ENCODE assay signal across 8 cellular contexts in genomic region chr22:36238348-36239149, GRCh38. TPM values are rescaled to one million over a fixed set of nuclear protein-coding genes. Genes with fewer than 3 reads are reported as not detected.
DNase-seq lines count a peak whose midpoint lies in the region; ATAC-seq, FAIRE-seq and TF ChIP-seq lines count a peak whose summit lies in the region.

No MANE protein-coding gene starts in this region.

- no peak for TF ChIP-seq CTCF in astrocyte of the cerebellum (IDR thresholded peaks at IDR 0.05; ENCODE audit: low read depth, low read length, missing control alignments)
- no peak for TF ChIP-seq CTCF in keratinocyte (optimal IDR thresholded peaks at IDR 0.05 in 1 of 3, IDR thresholded peaks at IDR 0.05 in 1 of 3, conservative IDR thresholded peaks at IDR 0.05 in 1 of 3; ENCODE audit: extremely low read depth in 1 of 3, insufficient read depth in 2 of 3, low read length in 3 of 3)

- H3K27me3 ChIP-seq in keratinocyte (ENCODE audit: control insufficient read depth, extremely low read depth, insufficient read depth, low read length): no peaks in the 10 kb centered on the region
- H3K27me3 ChIP-seq in subcutaneous abdominal adipose tissue (ENCODE audit: control insufficient read depth in 5 of 5, insufficient read depth in 4 of 5, low read length in 5 of 5): no peaks in the 10 kb centered on the region

- peak; percentile 87 for FAIRE-seq in keratinocyte (lab: Jason Lieb, UNC)

- in situ Hi-C loops in astrocyte of the cerebellum (cut with HindIII; ENCODE audit: low sequenced_read_pairs): no loop called here

- H3K36me3 ChIP-seq in ES-I3 (ENCODE audit: insufficient read depth, low read length) (no peaks in the 10 kb centered on the region), KOPT-K1 (ENCODE audit: insufficient read depth, low read length) (peaks cover 34% of the 10 kb centered on the region), keratinocyte (ENCODE audit: control insufficient read depth in 2 of 2, extremely low read depth in 1 of 2, insufficient read depth in 2 of 2, low read length in 2 of 2) (peaks cover 0 to 3% of the 10 kb centered on the region in 2 experiments), subcutaneous abdominal adipose tissue (ENCODE audit: control insufficient read depth in 5 of 5, insufficient read depth in 5 of 5, low read length in 5 of 5) (peaks cover 3 to 18% (median 7%) of the 10 kb centered on the region in 5 donors)

- H3K79me2 ChIP-seq in keratinocyte (ENCODE audit: control insufficient read depth, insufficient read depth, low read length): peaks cover 18% of the 10 kb centered on the region

- H3K4me1 ChIP-seq in ES-I3 (ENCODE audit: insufficient read depth, low read length) (peaks cover 6% of the 10 kb centered on the region; the same call in 1 of the 2 replicates), keratinocyte (ENCODE audit: control insufficient read depth, extremely low read depth, insufficient read depth, low read length) (peaks cover 16% of the 10 kb centered on the region), subcutaneous abdominal adipose tissue (ENCODE audit: control insufficient read depth in 5 of 5, insufficient read depth in 5 of 5, low read length in 5 of 5) (peaks cover 2 to 53% (median 52%) of the 10 kb centered on the region in 5 donors)

- peak overlapping the region; percentile 48 for H3K9ac ChIP-seq in ES-I3 (ENCODE audit: low read depth, low read length)
- peak overlapping the region; percentile 78 for H3K9ac ChIP-seq in keratinocyte (ENCODE audit: control insufficient read depth, extremely low read depth, insufficient read depth, low read length)
- H3K9ac ChIP-seq in subcutaneous abdominal adipose tissue (ENCODE audit: low read length in 5 of 5): peak overlapping the region; percentile 70 to 96 (median 88)

- H4K20me1 ChIP-seq in keratinocyte (ENCODE audit: control insufficient read depth, extremely low read depth, insufficient read depth, low read length): no peaks in the 10 kb centered on the region

- H2AFZ ChIP-seq in keratinocyte (ENCODE audit: control insufficient read depth, low read length): peak overlapping the region; percentile 72

- no peaks in the 10 kb centered on the region for H3K9me1 ChIP-seq in keratinocyte (ENCODE audit: control insufficient read depth, extremely low read depth, insufficient read depth, low read length)

- no peak for DNase-seq in astrocyte of the cerebellum (ENCODE audit: low read depth)
- DNase-seq in keratinocyte (ENCODE audit: low read depth, low spot score): no peak
- DNase-seq in HCEC 1CT: no peak

- no peaks in the 10 kb centered on the region; the same call in none of the 2 replicates for H3K9me3 ChIP-seq in ES-I3 (ENCODE audit: control insufficient read depth, insufficient read depth, low read length)
- no peaks in the 10 kb centered on the region for H3K9me3 ChIP-seq in KOPT-K1 (ENCODE audit: insufficient read depth, low read length, poor library complexity, severe bottlenecking)
- H3K9me3 ChIP-seq in keratinocyte (ENCODE audit: control insufficient read depth, low read depth, low read length): no peaks in the 10 kb centered on the region
- peaks cover 0 to 3% (median 0%) of the 10 kb centered on the region in 5 donors for H3K9me3 ChIP-seq in subcutaneous abdominal adipose tissue (ENCODE audit: control insufficient read depth in 5 of 5, low read length in 5 of 5)

- dilution Hi-C loops in keratinocyte (cut with MboI; ENCODE audit: extremely low pct_ligation_motif_present, low sequenced_read_pairs): no loop called here

- peak overlapping the region; percentile 61 for H3K4me3 ChIP-seq in astrocyte of the cerebellum (ENCODE audit: low read depth, low read length)
- H3K4me3 ChIP-seq in keratinocyte (ENCODE audit: control insufficient read depth in 2 of 3, extremely low read depth in 1 of 3, insufficient read depth in 2 of 3, low read depth in 1 of 3, low read length in 3 of 3): peak overlapping the region; percentile 51 to 85 (median 72)
- peak overlapping the region; percentile 80 to 96 (median 87) for H3K4me3 ChIP-seq in subcutaneous abdominal adipose tissue (ENCODE audit: low read depth in 1 of 5, low read length in 5 of 5)

- ATAC-seq in GM21447 (IDR thresholded peaks at IDR 0.05; ENCODE audit: unreplicated experiment) (no peak), GM21717 (IDR thresholded peaks at IDR 0.05; ENCODE audit: unreplicated experiment) (no peak)

- peak overlapping the region; percentile 99 for H3K4me2 ChIP-seq in keratinocyte (ENCODE audit: control insufficient read depth, extremely low read depth, insufficient read depth, low read depth, low read length)

- peak overlapping the region; percentile 81 for H3K27ac ChIP-seq in KOPT-K1 (ENCODE audit: low read depth, low read length, poor library complexity, severe bottlenecking)
- H3K27ac ChIP-seq in keratinocyte (ENCODE audit: control insufficient read depth, insufficient read depth, low read length): peak overlapping the region; percentile 53
- H3K27ac ChIP-seq in subcutaneous abdominal adipose tissue (ENCODE audit: low read depth, low read length): peak overlapping the region; percentile 93

RNA-seq across cellular contexts. Expression of gene APOL2, which starts 0.8 kb away (rescaled TPM):
- 8.9 to 10.3 TPM (median 8.9 TPM) in 3 replicates for polyA plus RNA-seq in keratinocyte
- polyA plus RNA-seq in keratinocyte (2011; ENCODE audit: low read depth): 7.2 TPM
- polyA plus RNA-seq in keratinocyte (2011; cell fraction: cytosol; rRNA removed): 6.4 and 7.2 TPM in 2 replicates
- 21.0 and 27.0 TPM in 2 replicates for polyA plus RNA-seq in keratinocyte (2011; cell fraction: nucleus; rRNA removed)
- polyA plus RNA-seq in keratinocyte (2012; ENCODE audit: low replicate concordance): 3.3 and 13.5 TPM in 2 replicates
- 18.2 to 20.9 TPM (median 19.3 TPM) in 3 replicates for polyA minus RNA-seq in keratinocyte
- polyA minus RNA-seq in keratinocyte (2011; cell fraction: cytosol; rRNA and poly(A)+ RNA removed): 7.5 TPM
- 10.2 and 15.0 TPM in 2 replicates for polyA minus RNA-seq in keratinocyte (2011; cell fraction: nucleus; rRNA and poly(A)+ RNA removed)

RNA-seq across cellular contexts. Expression of gene APOL1, which starts 14.4 kb away (rescaled TPM):
- polyA plus RNA-seq in keratinocyte: 3.0 to 4.1 TPM (median 3.7 TPM) in 3 replicates
- 0.92 TPM for polyA plus RNA-seq in keratinocyte (2011; ENCODE audit: low read depth)
- 1.2 and 1.5 TPM in 2 replicates for polyA plus RNA-seq in keratinocyte (2011; cell fraction: cytosol; rRNA removed)
- 9.8 and 11.2 TPM in 2 replicates for polyA plus RNA-seq in keratinocyte (2011; cell fraction: nucleus; rRNA removed)
- polyA plus RNA-seq in keratinocyte (2012; ENCODE audit: low replicate concordance): 1.5 and 4.9 TPM in 2 replicates
- 3.8 to 7.7 TPM (median 3.9 TPM) in 3 replicates for polyA minus RNA-seq in keratinocyte
- not detected for polyA minus RNA-seq in keratinocyte (2011; cell fraction: cytosol; rRNA and poly(A)+ RNA removed)
- 4.0 and 6.5 TPM in 2 replicates for polyA minus RNA-seq in keratinocyte (2011; cell fraction: nucleus; rRNA and poly(A)+ RNA removed)

RNA-seq across cellular contexts. Expression of gene APOL4, which starts 36.9 kb away (rescaled TPM):
- polyA plus RNA-seq in keratinocyte: 0.03 to 0.08 TPM (median 0.04 TPM) in 3 replicates
- not detected for polyA plus RNA-seq in keratinocyte (2011; ENCODE audit: low read depth)
- polyA plus RNA-seq in keratinocyte (2011; cell fraction: cytosol; rRNA removed): 0.02 TPM in 1 of 2 replicates, not detected in the other
- 0.08 and 0.23 TPM in 2 replicates for polyA plus RNA-seq in keratinocyte (2011; cell fraction: nucleus; rRNA removed)
- polyA plus RNA-seq in keratinocyte (2012; ENCODE audit: low replicate concordance): 0.10 TPM in 1 of 2 replicates, not detected in the other
- not detected in 3 replicates for polyA minus RNA-seq in keratinocyte
- polyA minus RNA-seq in keratinocyte (2011; cell fraction: cytosol; rRNA and poly(A)+ RNA removed): not detected
- polyA minus RNA-seq in keratinocyte (2011; cell fraction: nucleus; rRNA and poly(A)+ RNA removed): 1.0 TPM in 1 of 2 replicates, not detected in the other
